8 cellular contexts compared by ENCODE assay signal in genomic region chr11:44538375-44539054, GRCh38. TPM values are rescaled to one million over a fixed set of nuclear protein-coding genes. Genes with fewer than 3 reads are reported as not detected.
DNase-seq lines count a peak whose midpoint lies in the region; ATAC-seq and TF ChIP-seq lines count a peak whose summit lies in the region.

No MANE protein-coding gene starts in this region.

- TF ChIP-seq CTCF in coronary artery (IDR thresholded peaks at IDR 0.05) (peak; percentile 93), lower leg skin (IDR thresholded peaks at IDR 0.05) (peak in 1 of 3 donors; percentile 94)

- ATAC-seq in HG03354 (IDR thresholded peaks at IDR 0.05; ENCODE audit: poor library complexity, severe bottlenecking, unreplicated experiment), result peak; percentile 86

- TF ChIP-seq POLR2A in lower leg skin (IDR thresholded peaks at IDR 0.05), result no peak

- DNase-seq in activated gamma-delta T cell treated with Interleukin-2 at 50 U/mL for 16 hours (peak; percentile 66), activated gamma-delta T cell (lab: John Stamatoyannopoulos, UW) (no peak), NCI-H526 (lab: John Stamatoyannopoulos, UW) (peak; percentile 39 to 81), coronary artery (ENCODE audit: low spot score) (peak; percentile 80), lower leg skin (ENCODE audit: low spot score in 2 of 2) (peak; percentile 61 to 95)
- peak; percentile 68 to 69 for DNase-seq in activated CD4-positive, alpha-beta T cell treated with anti-CD3 and anti-CD28 coated beads for 4 hours
- peak; percentile 48 to 66 (median 49) for DNase-seq in stimulated activated CD4-positive, alpha-beta T cell treated with anti-CD3 and anti-CD28 coated beads, TNF-alpha, amount 100 ng/mL, for 48 hours (ENCODE audit: low read depth in 3 of 3)

- WGBS in lower leg skin, 2 donors, result 30 to 32% methylated on average over 21 of the region's 21 CpGs

- H3K27ac ChIP-seq in coronary artery, result no peak overlapping the region

- intact Hi-C loops in lower leg skin (cut with DNase I; ENCODE audit: low total_unique reads), result loop anchor here (5.0 kb wide), 2 partner anchors 251 to 446 kb away; no protein-coding TSS in a partner anchor

- H3K4me3 ChIP-seq in coronary artery, result peak overlapping the region; percentile 37
- no peak overlapping the region for H3K4me3 ChIP-seq in lower leg skin (ENCODE audit: low read depth, poor library complexity, severe bottlenecking)

RNA-seq across cellular contexts. Expression of gene CD82, which starts 26.9 kb away (rescaled TPM):
- 10 to 100 TPM; 47.1 to 95.4 (median 76.6) TPM for total RNA-seq in lower leg skin
